ENCODE assay signal across 23 cellular contexts in genomic region chr4:45004847-45005565, GRCh38.
DNase-seq lines count a peak whose midpoint lies in the region; TF ChIP-seq lines count a peak whose summit lies in the region.
"Had no signal": no experiment of that assay in that cellular context is flagged by ENCODE, and none has a peak within 500 bp of the region (broad histone marks: within the 10 kb centered on the region; RNA-seq: fewer than 3 reads in every experiment).

No MANE protein-coding gene starts in this region.

- no peak overlapping the region for H3K4me3 ChIP-seq in epithelial cell of esophagus (ENCODE audit: low read length)
- H3K4me3 ChIP-seq: ascending aorta had no signal

- peak; percentile 8 for DNase-seq in HPDE6-E6E7 (ENCODE audit: extremely low spot score)
- peak; percentile 14 for DNase-seq in RKO (ENCODE audit: low spot score)
- DNase-seq in epithelial cell of esophagus (ENCODE audit: low read depth) = peak; percentile 13
- no peak for DNase-seq in NCI-H524 (lab: John Stamatoyannopoulos, UW)
- DNase-seq in activated gamma-delta T cell treated with Interleukin-2 at 50 U/mL for 16 hours = no peak
- no peak for DNase-seq in anterior cingulate cortex (lab: John Stamatoyannopoulos, UW)
- no peak for DNase-seq in stimulated activated CD4-positive, alpha-beta T cell treated with anti-CD3 and anti-CD28 coated beads, Interleukin-4, amount 100 ng/mL, for 4 hours
- DNase-seq: activated CD4-positive, alpha-beta T cell treated with anti-CD3 and anti-CD28 coated beads for 4 hours; activated effector memory CD4-positive, alpha-beta T cell treated with anti-CD3 and anti-CD28 coated beads, Interleukin-2, amount 50 U/mL, for 16 hours; activated naive CD8-positive, alpha-beta T cell treated with anti-CD3 and anti-CD28 coated beads for 36 hours; activated T-cell treated with anti-CD3 and anti-CD28 coated beads, Interleukin-2, amount 50 U/mL, for 1 hour; COR-L47; DMS53; hypothalamus; immature natural killer cell; KG1; NCI-H1417; NCI-H2029; NCI-H524 treated with DMSO at 0.1 percent for 48 hours; SHP77; substantia nigra; trophoblast cell had no signal

- no peak for TF ChIP-seq CTCF in epithelial cell of esophagus (IDR thresholded peaks at IDR 0.05; ENCODE audit: insufficient read depth, low read depth, low read length, missing control alignments)

Comparison
In these comparisons a context has a peak if more than half of its experiments do, and no peak if none do; other contexts are left out.
1. DNase-seq: peak in HPDE6-E6E7 (single experiment), RKO (single experiment) and epithelial cell of esophagus (single experiment); none in NCI-H524 (0 of 2), activated gamma-delta T cell treated with Interleukin-2 at 50 U/mL for 16 hours (single experiment), anterior cingulate cortex (0 of 58) and stimulated activated CD4-positive, alpha-beta T cell treated with anti-CD3 and anti-CD28 coated beads, Interleukin-4, amount 100 ng/mL, for 4 hours (0 of 2).